12 cellular contexts compared by ENCODE assay signal in the genomic region with DNA sequence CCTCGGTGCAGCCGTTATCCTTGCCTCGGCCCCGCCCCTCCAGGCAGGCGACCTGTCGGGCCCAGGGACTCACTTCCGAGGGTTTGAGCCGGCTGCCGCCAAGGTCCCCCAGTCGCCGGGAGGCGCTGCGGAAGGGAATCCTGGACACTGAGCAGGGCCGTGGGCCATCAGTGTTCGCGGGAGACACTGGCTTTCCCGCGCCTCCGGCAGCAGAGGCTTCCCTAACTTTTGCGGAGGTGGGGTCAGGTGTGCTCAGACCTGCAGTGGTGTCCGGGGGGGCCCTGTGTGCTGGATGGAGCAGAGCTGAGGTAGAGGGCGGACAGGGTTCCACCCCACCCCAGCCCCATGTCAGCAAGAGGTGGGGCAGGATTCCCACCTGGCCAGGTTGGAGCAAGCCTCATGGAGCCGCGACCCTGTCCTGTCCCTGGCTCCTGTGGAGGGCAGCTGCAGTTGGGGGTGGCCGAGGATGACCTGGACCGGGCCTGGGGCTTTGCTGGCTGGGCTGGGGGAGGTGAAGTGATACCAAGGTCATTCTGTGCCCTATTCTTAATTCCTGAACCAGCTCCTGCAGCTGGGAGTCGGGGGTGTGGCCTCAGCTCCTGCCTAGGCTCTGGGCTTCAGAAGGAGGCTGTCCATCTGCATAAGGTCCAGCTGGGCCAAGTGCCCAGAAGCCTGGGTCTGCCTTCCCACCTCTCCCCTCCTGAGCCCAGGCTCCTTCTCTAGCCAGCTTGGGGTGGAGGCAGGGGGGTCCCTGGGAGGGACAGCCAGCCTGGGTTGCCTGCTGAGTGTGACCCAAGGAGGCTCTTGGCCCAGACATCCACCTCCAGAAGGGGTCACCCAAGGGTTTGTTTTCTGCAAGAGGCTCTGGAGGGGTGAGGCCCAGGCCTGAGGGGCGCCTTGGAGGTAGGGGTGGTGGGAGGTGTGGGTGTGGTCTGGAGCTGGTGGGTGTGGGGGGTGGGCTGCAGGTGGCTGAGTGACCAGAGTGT. TPM values are rescaled to one million over a fixed set of nuclear protein-coding genes. Genes with fewer than 3 reads are reported as not detected.
DNase-seq lines count a peak whose midpoint lies in the region; ATAC-seq and TF ChIP-seq lines count a peak whose summit lies in the region.
"Had no signal": no experiment of that assay in that cellular context is flagged by ENCODE, and none has a peak within 500 bp of the region (broad histone marks: within the 10 kb centered on the region; RNA-seq: fewer than 3 reads in every experiment).

No MANE protein-coding gene starts in this region.

- 0 out of 2 replicates have a peak, but pooled peaks have one; percentile 9 for TF ChIP-seq CTCF in BE2C (IDR thresholded peaks at IDR 0.05; ENCODE audit: low read depth, low read length)
- peak; percentile 42 for TF ChIP-seq CTCF in GM12873 (IDR thresholded peaks at IDR 0.05; ENCODE audit: insufficient read depth, low read depth, low read length, missing control alignments)
- no peak for TF ChIP-seq CTCF in gastroesophageal sphincter (IDR thresholded peaks at IDR 0.05)

- H3K4me1 ChIP-seq in BE2C (peaks cover 6% of the 10 kb centered on the region), iPS-18a (ENCODE audit: control insufficient read depth, low read depth, low read length) (peaks cover 9% of the 10 kb centered on the region), gastroesophageal sphincter (peaks cover 0 to 86% (median 37%) of the 10 kb centered on the region in 3 donors)

- no peaks in the 10 kb centered on the region for H3K36me3 Mint-ChIP-seq in stimulated activated naive B cell treated with anti-CD40 and anti-IgM and Interleukin-4, amounts not matched to agents 10 μg/mL and 1 μg/mL and 100 μg/mL, for 72 hours

- no peak for TF ChIP-seq POLR2A in gastroesophageal sphincter (IDR thresholded peaks at IDR 0.05)

- H3K4me1 Mint-ChIP-seq in stimulated activated naive B cell treated with anti-CD40 and anti-IgM and Interleukin-4, amounts not matched to agents 10 μg/mL and 1 μg/mL and 100 μg/mL, for 72 hours: peaks cover 5 to 14% of the 10 kb centered on the region in 2 donors

- no peak for DNase-seq in BE2C
- DNase-seq in SK-N-DZ (ENCODE audit: low spot score): peak; percentile 70
- DNase-seq in stimulated activated naive B cell treated with anti-CD40 and anti-IgM and Interleukin-4, amounts not matched to agents 10 μg/mL and 1 μg/mL and 100 μg/mL, for 72 hours: no peak
- no peak for DNase-seq in COLO829 (ENCODE audit: low spot score)
- DNase-seq: activated gamma-delta T cell treated with Interleukin-2 at 50 U/mL for 16 hours, gastrocnemius medialis, KG1, posterior cingulate gyrus had no signal

- peaks cover 3 to 20% of the 10 kb centered on the region in 2 donors for H3K27me3 Mint-ChIP-seq in stimulated activated naive B cell treated with anti-CD40 and anti-IgM and Interleukin-4, amounts not matched to agents 10 μg/mL and 1 μg/mL and 100 μg/mL, for 72 hours

- H3K4me3 Mint-ChIP-seq in stimulated activated naive B cell treated with anti-CD40 and anti-IgM and Interleukin-4, amounts not matched to agents 10 μg/mL and 1 μg/mL and 100 μg/mL, for 72 hours: no peak overlapping the region

- no peaks in the 10 kb centered on the region for H3K9me3 Mint-ChIP-seq in stimulated activated naive B cell treated with anti-CD40 and anti-IgM and Interleukin-4, amounts not matched to agents 10 μg/mL and 1 μg/mL and 100 μg/mL, for 72 hours

- 60% methylated on average over 1 of the region's 28 CpGs; no CpG with 5 or more reads in 1 of the 2 donors for WGBS in gastroesophageal sphincter (ENCODE audit: low coverage in 1 of 2), 2 donors

- no peak overlapping the region for H3K9ac ChIP-seq in iPS-18a (ENCODE audit: low read length)

- ATAC-seq in stimulated activated naive B cell treated with anti-CD40 and anti-IgM and Interleukin-4, amounts not matched to agents 10 μg/mL and 1 μg/mL and 100 μg/mL, for 72 hours (replicated peaks): no peak
- ATAC-seq in GM19452 (IDR thresholded peaks at IDR 0.05; ENCODE audit: unreplicated experiment) (no peak), gastroesophageal sphincter (no peak)
- ATAC-seq: gastrocnemius medialis had no signal

- H3K36me3 ChIP-seq in BE2C (no peaks in the 10 kb centered on the region), iPS-18a (ENCODE audit: control insufficient read depth, low read depth, low read length) (no peaks in the 10 kb centered on the region), gastroesophageal sphincter (peaks cover 0 to 54% of the 10 kb centered on the region in 2 donors)
- H3K36me3 ChIP-seq: gastrocnemius medialis had no signal

- H3K27me3 ChIP-seq in BE2C (no peaks in the 10 kb centered on the region; the same call in 1 of the 2 replicates), iPS-18a (ENCODE audit: control insufficient read depth, insufficient read depth, low read length) (peaks cover 24% of the 10 kb centered on the region), gastroesophageal sphincter (peaks cover 16% of the 10 kb centered on the region)

- peak overlapping the region; percentile 47; the same call in 1 of the 2 replicates for H3K4me3 ChIP-seq in BE2C (ENCODE audit: low read depth, low read length)
- H3K4me3 ChIP-seq in iPS-18a (ENCODE audit: low read length): peak overlapping the region; percentile 63
- peak overlapping the region in 1 of 2 donors; percentile 52 for H3K4me3 ChIP-seq in gastroesophageal sphincter

- no peak overlapping the region for H3K27ac Mint-ChIP-seq in stimulated activated naive B cell treated with anti-CD40 and anti-IgM and Interleukin-4, amounts not matched to agents 10 μg/mL and 1 μg/mL and 100 μg/mL, for 72 hours

- no peak overlapping the region for H3K27ac ChIP-seq in iPS-18a (ENCODE audit: low read length)
- peak overlapping the region in 2 of 4 donors; percentile 5 to 37 for H3K27ac ChIP-seq in gastroesophageal sphincter
- H3K27ac ChIP-seq: gastrocnemius medialis had no signal

- no peak for TF ChIP-seq EP300 in gastroesophageal sphincter (IDR thresholded peaks at IDR 0.05)

- H3K9me3 ChIP-seq in BE2C: no peaks in the 10 kb centered on the region
- no peaks in the 10 kb centered on the region for H3K9me3 ChIP-seq in iPS-18a (ENCODE audit: control insufficient read depth, low read depth, low read length)
- H3K9me3 ChIP-seq in gastroesophageal sphincter: no peaks in the 10 kb centered on the region
- H3K9me3 ChIP-seq: gastrocnemius medialis had no signal

RNA-seq across cellular contexts. Expression of a gene that starts 8.4 kb away (rescaled TPM):
- polyA plus RNA-seq in BE2C (2012; ENCODE audit: insufficient read depth, insufficient read length, low read depth): 60.8 TPM
- polyA plus RNA-seq in SK-N-DZ (2014; cell fraction: cytosol; rRNA removed): 93.8 and 122 TPM in 2 replicates
- polyA plus RNA-seq in SK-N-DZ (2014; cell fraction: nucleus; rRNA removed): 185 and 239 TPM in 2 replicates
- 100 to 1,000 TPM in 3 of 4 donors, 10 to 100 TPM in 1; 66.5 to 115 (median 112) TPM for total RNA-seq in gastroesophageal sphincter

RNA-seq across cellular contexts. Expression of a gene that starts 8.7 kb away (rescaled TPM):
- 712 TPM for polyA plus RNA-seq in BE2C (2012; ENCODE audit: insufficient read depth, insufficient read length, low read depth)
- polyA plus RNA-seq in SK-N-DZ (2014; cell fraction: cytosol; rRNA removed): 19.3 and 25.4 TPM in 2 replicates
- 10.4 and 16.2 TPM in 2 replicates for polyA plus RNA-seq in SK-N-DZ (2014; cell fraction: nucleus; rRNA removed)
- 10 to 100 TPM; 65.5 to 86.0 (median 71.8) TPM for total RNA-seq in gastroesophageal sphincter

RNA-seq across cellular contexts. Expression of a gene that starts 18.3 kb away (rescaled TPM):
- 89.3 TPM for polyA plus RNA-seq in BE2C (2012; ENCODE audit: insufficient read depth, insufficient read length, low read depth)
- 190 and 218 TPM in 2 replicates for polyA plus RNA-seq in SK-N-DZ (2014; cell fraction: cytosol; rRNA removed)
- polyA plus RNA-seq in SK-N-DZ (2014; cell fraction: nucleus; rRNA removed): 299 and 307 TPM in 2 replicates
- 100 to 1,000 TPM; 277 to 794 (median 465) TPM for total RNA-seq in gastroesophageal sphincter

RNA-seq across cellular contexts. Expression of a gene that starts 23.4 kb away (rescaled TPM):
- polyA plus RNA-seq in BE2C (2012; ENCODE audit: insufficient read depth, insufficient read length, low read depth): 1.8 TPM
- 25.4 and 33.1 TPM in 2 replicates for polyA plus RNA-seq in SK-N-DZ (2014; cell fraction: cytosol; rRNA removed)
- 281 and 344 TPM in 2 replicates for polyA plus RNA-seq in SK-N-DZ (2014; cell fraction: nucleus; rRNA removed)
- 10 to 100 TPM in 1 of 4 donors, 1 to 10 TPM in 3; 4.1 to 10.3 (median 6.4) TPM for total RNA-seq in gastroesophageal sphincter

RNA-seq across cellular contexts. Expression of a gene that starts 32.4 kb away (rescaled TPM):
- polyA plus RNA-seq in BE2C (2012; ENCODE audit: insufficient read depth, insufficient read length, low read depth): 92.2 TPM
- 23.7 and 25.9 TPM in 2 replicates for polyA plus RNA-seq in SK-N-DZ (2014; cell fraction: cytosol; rRNA removed)
- polyA plus RNA-seq in SK-N-DZ (2014; cell fraction: nucleus; rRNA removed): 119 and 135 TPM in 2 replicates
- total RNA-seq in gastroesophageal sphincter: 10 to 100 TPM; 39.7 to 79.4 (median 58.9) TPM

Comparison
In these comparisons a context has a peak if more than half of its experiments do, and no peak if none do; other contexts are left out.
1. CTCF ChIP-seq: peak in BE2C (single experiment) and GM12873 (single experiment); none in gastroesophageal sphincter (0 of 4).